ENCODE assay signal across 16 cellular contexts in genomic region chr5:112687306-112687705, GRCh38.
"Had no signal": no experiment of that assay in that cellular context is flagged by ENCODE, and none has a peak within 500 bp of the region (broad histone marks: within the 10 kb centered on the region; RNA-seq: fewer than 3 reads in every experiment).

No MANE protein-coding gene starts in this region.

- H3K36me3 ChIP-seq: tibial nerve, vagina had no signal

- H3K4me1 Mint-ChIP-seq: activated CD4-positive, alpha-beta T cell treated with anti-CD3 and anti-CD28 coated beads, Interleukin-2, amount 10 ng/mL, durations not matched to agents 7 days and 5 days had no signal

- H3K9me3 Mint-ChIP-seq: activated CD4-positive, alpha-beta T cell treated with anti-CD3 and anti-CD28 coated beads, Interleukin-2, amount 10 ng/mL, durations not matched to agents 7 days and 5 days; dendritic cell treated with granulocyte-macrophage colony-stimulating factor and Interleukin-4, amounts not matched to agents 40 ng/mL and 50 ng/mL, for 4 days had no signal

- H3K9me3 ChIP-seq: tibial nerve, vagina had no signal

- H3K4me3 Mint-ChIP-seq: activated CD4-positive, alpha-beta T cell treated with anti-CD3 and anti-CD28 coated beads, Interleukin-2, amount 10 ng/mL, durations not matched to agents 7 days and 5 days; dendritic cell treated with granulocyte-macrophage colony-stimulating factor and Interleukin-4, amounts not matched to agents 40 ng/mL and 50 ng/mL, for 4 days had no signal

- H3K27ac ChIP-seq: foreskin keratinocyte, tibial nerve, vagina had no signal

- H3K36me3 Mint-ChIP-seq: naive B cell had no signal

- H3K27me3 ChIP-seq: foreskin keratinocyte, tibial nerve, vagina had no signal

- DNase-seq: activated CD4-positive, alpha-beta T cell treated with anti-CD3 and anti-CD28 coated beads, Interleukin-2, amount 10 ng/mL, durations not matched to agents 7 days and 5 days; activated CD4-positive, CD25-positive, alpha-beta regulatory T cell; activated CD8-positive, alpha-beta memory T cell treated with anti-CD3 and anti-CD28 coated beads, Interleukin-2, amount 50 U/mL, for 48 hours; activated naive CD4-positive, alpha-beta T cell; anterior cingulate cortex; cerebellar nuclear complex; effector memory CD4-positive, alpha-beta T cell; foreskin keratinocyte; left colon; naive B cell; nucleus accumbens; stimulated activated naive CD4-positive, alpha-beta T cell had no signal

- H3K4me3 ChIP-seq: lung, tibial nerve, vagina had no signal

- ATAC-seq: foreskin keratinocyte, left colon had no signal

- H3K27ac Mint-ChIP-seq: activated CD4-positive, alpha-beta T cell treated with anti-CD3 and anti-CD28 coated beads, Interleukin-2, amount 10 ng/mL, durations not matched to agents 7 days and 5 days; dendritic cell treated with granulocyte-macrophage colony-stimulating factor and Interleukin-4, amounts not matched to agents 40 ng/mL and 50 ng/mL, for 4 days had no signal

- H3K4me1 ChIP-seq: vagina had no signal
